Comparison of ENCODE assay signal across 8 cellular contexts in the genomic region with DNA sequence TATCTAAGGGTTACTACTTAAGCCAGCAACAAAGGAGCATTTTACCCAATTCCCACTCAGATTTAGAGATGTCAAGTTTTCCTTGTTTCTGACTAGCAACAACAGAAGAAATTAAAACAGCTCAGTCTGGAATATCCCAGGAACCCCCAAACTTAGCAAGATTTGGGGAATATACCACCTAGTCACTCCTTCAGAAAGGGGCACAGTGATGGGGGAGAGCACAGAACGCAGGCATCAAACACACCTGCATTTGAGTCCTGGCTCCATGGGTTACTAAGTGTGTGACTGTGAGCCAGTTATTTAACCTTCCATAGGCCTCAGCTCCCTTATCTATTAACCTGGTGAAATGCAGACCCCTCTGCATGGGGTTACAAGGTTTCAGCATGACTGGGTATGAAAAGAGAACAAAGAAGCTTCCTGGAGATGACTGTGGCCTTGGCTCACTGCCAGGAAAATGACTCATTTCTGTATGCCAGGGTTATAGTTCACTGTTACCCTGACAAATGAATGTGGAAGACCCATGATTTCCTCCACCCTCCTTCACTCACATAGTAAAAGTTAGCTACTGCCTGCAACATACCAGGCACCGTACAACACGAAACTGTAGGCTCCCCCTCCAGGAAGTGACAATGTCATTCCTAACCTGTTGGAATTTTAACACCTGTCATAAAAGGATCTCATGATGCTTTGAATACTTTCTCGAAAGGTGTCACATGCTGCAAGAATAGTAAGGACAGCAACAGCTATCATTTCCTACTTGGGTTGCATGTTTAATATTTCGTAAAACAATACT.
DNase-seq lines count a peak whose midpoint lies in the region; ATAC-seq and TF ChIP-seq lines count a peak whose summit lies in the region.

No MANE protein-coding gene starts in this region.

- peaks cover 8% of the 10 kb centered on the region for H3K36me3 Mint-ChIP-seq in activated T-cell treated with anti-CD3 and anti-CD28 coated beads, Interleukin-2, amount 50 U/mL, for 24 hours (ENCODE audit: low read depth)

- H3K4me3 ChIP-seq in HUES64 (ENCODE audit: low read length) (no peak overlapping the region), Panc1 (ENCODE audit: low read depth in 2 of 2, low read length in 2 of 2) (peak overlapping the region in 1 of 2 experiments; percentile 0; a peak in 1 of 4 replicates), heart left ventricle (no peak overlapping the region)

- intact Hi-C loops in Panc1 (cut with micrococcal nuclease; ENCODE audit: unreplicated experiment) (no loop called here), heart left ventricle (cut with DNase I) (loop anchor here in 1 of 10 donors (10.0 kb wide), 1 partner anchor 128 kb away; no protein-coding TSS in a partner anchor)

- POLR2A ChIA-PET in Panc1 (lab: Charles Lee) = interaction anchor here (0.6 to 1.1 kb wide), 3 partner anchors 13 to 663 kb away, joined by 3 to 8 read pairs (median 4); no protein-coding TSS in a partner anchor

- CTCF ChIA-PET in Panc1 (lab: Charles Lee) = no interaction called here

- H3K27ac ChIP-seq in HUES64 (ENCODE audit: low read depth, low read length) (peak overlapping the region; percentile 64), Panc1 (ENCODE audit: low read length) (peak overlapping the region; percentile 92), heart left ventricle (peak overlapping the region in 2 of 12 donors; percentile 10 to 54)

- ATAC-seq in GM21737 (IDR thresholded peaks at IDR 0.05; ENCODE audit: unreplicated experiment) (peak; percentile 98), Panc1 (peak; percentile 88), heart left ventricle (peak; percentile 40 to 71 (median 57))

- H3K9ac ChIP-seq in HUES64 (ENCODE audit: low read depth, low read length) = no peak overlapping the region

- H3K27ac Mint-ChIP-seq in activated T-cell treated with anti-CD3 and anti-CD28 coated beads, Interleukin-2, amount 50 U/mL, for 24 hours = peak overlapping the region; percentile 93

- no peak for TF ChIP-seq CTCF in Panc1 (IDR thresholded peaks at IDR 0.05)
- no peak for TF ChIP-seq CTCF in heart left ventricle (IDR thresholded peaks at IDR 0.05)

- peaks cover 60% of the 10 kb centered on the region for H3K4me1 ChIP-seq in HUES64 (ENCODE audit: insufficient read depth, low read length)
- H3K4me1 ChIP-seq in Panc1 (ENCODE audit: control insufficient read depth, insufficient read depth, low read length) = peaks cover 48% of the 10 kb centered on the region
- peaks cover 0 to 49% (median 32%) of the 10 kb centered on the region in 12 donors for H3K4me1 ChIP-seq in heart left ventricle

- in situ Hi-C loops in Panc1 (cut with HindIII; ENCODE audit: low pct_unique_long_range_greater_than_20kb, low sequenced_read_pairs) = no loop called here

- BruUV-seq in Panc1 (replicated peaks; lab: Mats Ljungman, UMichigan) = no TSS peak

- H3K27me3 ChIP-seq in HUES64 (ENCODE audit: insufficient read depth, low read length) = no peaks in the 10 kb centered on the region
- no peaks in the 10 kb centered on the region for H3K27me3 ChIP-seq in Panc1 (ENCODE audit: control insufficient read depth, insufficient read depth, low read length)
- H3K27me3 ChIP-seq in heart left ventricle = no peaks in the 10 kb centered on the region

- DNase-seq in Daoy (ENCODE audit: low read depth) (peak; percentile 97), Panc1 (ENCODE audit: low read depth, low spot score) (peak; percentile 99), heart left ventricle (peak in 4 of 5 donors; percentile 43 to 62 (median 48)), cerebellum (ENCODE audit: low spot score) (no peak)
- DNase-seq in activated T-cell treated with anti-CD3 and anti-CD28 coated beads, Interleukin-2, amount 50 U/mL, for 24 hours = peak; percentile 79
- DNase-seq in stimulated activated CD4-positive, alpha-beta T cell treated with anti-CD3 and anti-CD28 coated beads, Interleukin-12 subunit alpha, Interleukin-12 subunit beta, amount 100 ng/mL, for 24 hours (ENCODE audit: low read depth in 2 of 2) = peak; percentile 79 to 91

- no peaks in the 10 kb centered on the region for H3K27me3 Mint-ChIP-seq in activated T-cell treated with anti-CD3 and anti-CD28 coated beads, Interleukin-2, amount 50 U/mL, for 24 hours

- H3K36me3 ChIP-seq in HUES64 (ENCODE audit: insufficient read depth, low read length) (no peaks in the 10 kb centered on the region), Panc1 (ENCODE audit: control insufficient read depth, insufficient read depth, low read length) (no peaks in the 10 kb centered on the region), heart left ventricle (no peaks in the 10 kb centered on the region)

- peaks cover 68% of the 10 kb centered on the region for H3K4me1 Mint-ChIP-seq in activated T-cell treated with anti-CD3 and anti-CD28 coated beads, Interleukin-2, amount 50 U/mL, for 24 hours (ENCODE audit: low read depth)

- H3K9me3 Mint-ChIP-seq in activated T-cell treated with anti-CD3 and anti-CD28 coated beads, Interleukin-2, amount 50 U/mL, for 24 hours = peaks cover 15% of the 10 kb centered on the region

- 69% methylated on average over 5 of the region's 5 CpGs for WGBS in HUES64
- 69 to 81% (median 74%) methylated on average over 5 of the region's 5 CpGs for WGBS in heart left ventricle, 4 donors

- H3K4me3 Mint-ChIP-seq in activated T-cell treated with anti-CD3 and anti-CD28 coated beads, Interleukin-2, amount 50 U/mL, for 24 hours = peak overlapping the region; percentile 42

- peaks cover 10% of the 10 kb centered on the region for H3K9me3 ChIP-seq in HUES64 (ENCODE audit: insufficient read depth, low read depth, low read length)
- H3K9me3 ChIP-seq in Panc1 (ENCODE audit: control insufficient read depth, insufficient read depth, low read depth, low read length) = no peaks in the 10 kb centered on the region; the same call in 1 of the 2 replicates
- peaks cover 0 to 1% (median 0%) of the 10 kb centered on the region in 12 donors for H3K9me3 ChIP-seq in heart left ventricle

- no peak for TF ChIP-seq POLR2A in heart left ventricle (IDR thresholded peaks at IDR 0.05)
